ENCODE assay signal across 19 cellular contexts in genomic region chr1:205534444-205534985, GRCh38. TPM values are rescaled to one million over a fixed set of nuclear protein-coding genes. Genes with fewer than 3 reads are reported as not detected.
DNase-seq lines count a peak whose midpoint lies in the region; ATAC-seq, FAIRE-seq and TF ChIP-seq lines count a peak whose summit lies in the region.
"Had no signal": no experiment of that assay in that cellular context is flagged by ENCODE, and none has a peak within 500 bp of the region (broad histone marks: within the 10 kb centered on the region; RNA-seq: fewer than 3 reads in every experiment).

No MANE protein-coding gene starts in this region.

- no peak overlapping the region for H3K4me3 ChIP-seq in small intestine (ENCODE audit: low read depth in 1 of 2, low read length in 2 of 2)
- H3K4me3 ChIP-seq: GM23338 had no signal

- H3K4me1 ChIP-seq in small intestine (ENCODE audit: control insufficient read depth in 2 of 2, insufficient read depth in 1 of 2, low read depth in 1 of 2, low read length in 1 of 2), result no peaks in the 10 kb centered on the region

- CTCF ChIA-PET in activated naive CD4-positive, alpha-beta T cell treated with anti-CD3 and anti-CD28 coated beads, Interleukin-2, amount 10 ng/mL, durations not matched to agents 7 days and 5 days (lab: Charles Lee), result interaction anchor here (0.7 to 1.5 kb wide), 3 partner anchors 10 to 123 kb away, joined by 3 to 10 read pairs (median 5); no protein-coding TSS in a partner anchor
- CTCF ChIA-PET in activated naive CD4-positive, alpha-beta T cell treated with anti-CD3 and anti-CD28 coated beads for 36 hours (lab: Charles Lee), result interaction anchor here (0.5 to 6.2 kb wide), 4 partner anchors 10 to 234 kb away, joined by 4 to 40 read pairs (median 6); no protein-coding TSS in a partner anchor
- CTCF ChIA-PET in RWPE1 (lab: Yijun Ruan, JAX), result interaction anchor here (0.7 to 1.2 kb wide), 5 partner anchors 57 to 125 kb away, joined by 3 to 5 read pairs (median 4); no protein-coding TSS in a partner anchor

- H3K4me1 Mint-ChIP-seq in activated naive CD4-positive, alpha-beta T cell treated with anti-CD3 and anti-CD28 coated beads, Interleukin-2, amount 10 ng/mL, durations not matched to agents 7 days and 5 days, result peaks cover 12% of the 10 kb centered on the region
- peaks cover 3% of the 10 kb centered on the region for H3K4me1 Mint-ChIP-seq in activated naive CD4-positive, alpha-beta T cell treated with anti-CD3 and anti-CD28 coated beads for 36 hours (ENCODE audit: low read depth)

- intact Hi-C loops in activated naive CD4-positive, alpha-beta T cell treated with anti-CD3 and anti-CD28 coated beads for 36 hours (cut with micrococcal nuclease), result no loop called here
- intact Hi-C loops in posterior vena cava (cut with DNase I), result no loop called here

- H3K27ac ChIP-seq in RWPE1, result peak overlapping the region; percentile 15
- no peak overlapping the region for H3K27ac ChIP-seq in small intestine (ENCODE audit: low read depth in 1 of 2, low read length in 1 of 2)
- H3K27ac ChIP-seq: 22Rv1 had no signal

- H3K36me3 ChIP-seq in small intestine (ENCODE audit: control insufficient read depth in 2 of 2, insufficient read depth in 2 of 2, low read length in 2 of 2), result peaks cover 2 to 3% of the 10 kb centered on the region in 2 donors

- no peak for ATAC-seq in HG03097 (IDR thresholded peaks at IDR 0.05; ENCODE audit: low FRiP score, unreplicated experiment)
- ATAC-seq: CD8-positive, alpha-beta T cell; GM23338 had no signal

- no peak overlapping the region for H3K4me3 Mint-ChIP-seq in activated naive CD4-positive, alpha-beta T cell treated with anti-CD3 and anti-CD28 coated beads, Interleukin-2, amount 10 ng/mL, durations not matched to agents 7 days and 5 days
- H3K4me3 Mint-ChIP-seq in activated naive CD4-positive, alpha-beta T cell treated with anti-CD3 and anti-CD28 coated beads for 36 hours, result no peak overlapping the region
- H3K4me3 Mint-ChIP-seq: CD14-positive monocyte; CD8-positive, alpha-beta T cell; GM23338; H9 had no signal

- no peak for FAIRE-seq in small intestine (lab: Jason Lieb, UNC)
- FAIRE-seq: D721Med, G401.6, GM12891 had no signal

- 78 to 87% (median 82%) methylated on average over 7 of the region's 7 CpGs for WGBS in small intestine, 3 donors

- H3K36me3 Mint-ChIP-seq in activated naive CD4-positive, alpha-beta T cell treated with anti-CD3 and anti-CD28 coated beads, Interleukin-2, amount 10 ng/mL, durations not matched to agents 7 days and 5 days, result no peaks in the 10 kb centered on the region
- no peaks in the 10 kb centered on the region for H3K36me3 Mint-ChIP-seq in activated naive CD4-positive, alpha-beta T cell treated with anti-CD3 and anti-CD28 coated beads for 36 hours (ENCODE audit: low read depth)
- H3K36me3 Mint-ChIP-seq: CD14-positive monocyte; CD8-positive, alpha-beta T cell had no signal

- no peaks in the 10 kb centered on the region for H3K9me3 Mint-ChIP-seq in activated naive CD4-positive, alpha-beta T cell treated with anti-CD3 and anti-CD28 coated beads, Interleukin-2, amount 10 ng/mL, durations not matched to agents 7 days and 5 days
- H3K9me3 Mint-ChIP-seq in activated naive CD4-positive, alpha-beta T cell treated with anti-CD3 and anti-CD28 coated beads for 36 hours, result no peaks in the 10 kb centered on the region
- H3K9me3 Mint-ChIP-seq: CD8-positive, alpha-beta T cell; H9 had no signal

- H3K27ac Mint-ChIP-seq in activated naive CD4-positive, alpha-beta T cell treated with anti-CD3 and anti-CD28 coated beads, Interleukin-2, amount 10 ng/mL, durations not matched to agents 7 days and 5 days, result no peak overlapping the region
- H3K27ac Mint-ChIP-seq in activated naive CD4-positive, alpha-beta T cell treated with anti-CD3 and anti-CD28 coated beads for 36 hours, result no peak overlapping the region
- H3K27ac Mint-ChIP-seq: CD8-positive, alpha-beta T cell; GM23338; H9 had no signal

- peaks cover 36% of the 10 kb centered on the region for H3K27me3 Mint-ChIP-seq in activated naive CD4-positive, alpha-beta T cell treated with anti-CD3 and anti-CD28 coated beads, Interleukin-2, amount 10 ng/mL, durations not matched to agents 7 days and 5 days
- H3K27me3 Mint-ChIP-seq in activated naive CD4-positive, alpha-beta T cell treated with anti-CD3 and anti-CD28 coated beads for 36 hours (ENCODE audit: low read depth), result peaks cover 1% of the 10 kb centered on the region

- H3K27me3 ChIP-seq in small intestine (ENCODE audit: control insufficient read depth in 2 of 2, insufficient read depth in 2 of 2, low read length in 2 of 2), result no peaks in the 10 kb centered on the region

- no peak for TF ChIP-seq CTCF in RWPE1 (conservative IDR thresholded peaks at IDR 0.05; ENCODE audit: low read depth)

- POLR2A ChIA-PET in RWPE1 (lab: Yijun Ruan, JAX; ENCODE audit: low non-redundant PET), result no interaction called here

- H3K9me3 ChIP-seq in small intestine (ENCODE audit: control insufficient read depth, low read depth), result no peaks in the 10 kb centered on the region

- peak; percentile 18 for DNase-seq in activated naive CD4-positive, alpha-beta T cell treated with anti-CD3 and anti-CD28 coated beads, Interleukin-2, amount 10 ng/mL, durations not matched to agents 7 days and 5 days
- DNase-seq in activated naive CD4-positive, alpha-beta T cell treated with anti-CD3 and anti-CD28 coated beads for 36 hours, result no peak
- DNase-seq in RWPE1 (ENCODE audit: low spot score) (no peak), islet precursor cell (peak; percentile 47), posterior vena cava (ENCODE audit: low spot score) (peak; percentile 55), hippocampal formation (lab: John Stamatoyannopoulos, UW) (no peak), small intestine (no peak)
- DNase-seq: CD8-positive, alpha-beta T cell; COR-L47; DMS153; EL; H9 had no signal

RNA-seq across cellular contexts. Expression of gene CDK18, which starts 30.0 kb away (rescaled TPM):
- 1 to 10 TPM; 3.6 to 4.1 TPM for total RNA-seq in activated naive CD4-positive, alpha-beta T cell treated with anti-CD3 and anti-CD28 coated beads for 36 hours
- 1 to 10 TPM; 5.8 to 5.9 TPM for total RNA-seq in posterior vena cava
- 10 to 100 TPM; 32.7 to 62.4 (median 43.8) TPM for polyA plus RNA-seq in small intestine

Comparison
In these comparisons a context has a peak if more than half of its experiments do, and no peak if none do; other contexts are left out.
1. DNase-seq: peak in activated naive CD4-positive, alpha-beta T cell treated with anti-CD3 and anti-CD28 coated beads, Interleukin-2, amount 10 ng/mL, durations not matched to agents 7 days and 5 days (single experiment), islet precursor cell (single experiment) and posterior vena cava (single experiment); none in activated naive CD4-positive, alpha-beta T cell treated with anti-CD3 and anti-CD28 coated beads for 36 hours (single experiment), RWPE1 (single experiment), hippocampal formation (0 of 2) and small intestine (single experiment).